8 cellular contexts compared by ENCODE assay signal in genomic region chr2:170816499-170817246, GRCh38. TPM values are rescaled to one million over a fixed set of nuclear protein-coding genes. Genes with fewer than 3 reads are reported as not detected.
A peak's percentile ranks its signal among the peaks of the same experiment; 100 is the strongest.
DNase-seq lines count a peak whose midpoint lies in the region; ATAC-seq, FAIRE-seq and TF ChIP-seq lines count a peak whose summit lies in the region.

TSS of gene GAD1 (plus strand) at chr2:170816887. CDS start at chr2:170818592, 1,705 bp downstream.

- H3K79me2 ChIP-seq in trophoblast cell (ENCODE audit: control insufficient read depth, insufficient read depth, low read length, poor library complexity): no peaks in the 10 kb centered on the region

- H3K14ac ChIP-seq in trophoblast cell (ENCODE audit: low read length): no peak within 1 kb of the TSS

- no peak within 1 kb of the TSS for H4K8ac ChIP-seq in trophoblast cell (ENCODE audit: low read depth, low read length)

- peak within 1 kb of the TSS; percentile 51 for H3K4me3 ChIP-seq in AG04449 (ENCODE audit: low read depth, low read length)
- peak within 1 kb of the TSS; percentile 52 for H3K4me3 ChIP-seq in trophoblast cell (ENCODE audit: low read depth, low read length)

- peaks cover 74% of the 10 kb centered on the region for H3K27me3 ChIP-seq in trophoblast cell (ENCODE audit: insufficient read depth, low read length)

- H3K4me2 ChIP-seq in trophoblast cell (ENCODE audit: low read length): peak within 1 kb of the TSS; percentile 81

- WGBS in trophoblast cell (ENCODE audit: extremely low coverage, insufficient coverage, insufficient read length): no CpG with 5 or more reads among the region's 59 CpGs

- H3K79me1 ChIP-seq in trophoblast cell (ENCODE audit: low read length): no peaks in the 10 kb centered on the region

- peak within 1 kb of the TSS; percentile 84 for H3K4me3 Mint-ChIP-seq in activated naive CD4-positive, alpha-beta T cell treated with anti-CD3 and anti-CD28 coated beads, Interleukin-2, amount 50 U/mL, for 24 hours

- DNase-seq in AG04449 (ENCODE audit: low read depth, low spot score): no peak
- DNase-seq in LoVo (ENCODE audit: low spot score): peak; percentile 89
- DNase-seq in RPMI7951 (ENCODE audit: low read depth): peak; percentile 76
- DNase-seq in cardiac septum (ENCODE audit: low spot score): peak; percentile 91
- DNase-seq in trophoblast cell: peak; percentile 63 to 85
- DNase-seq in urothelium cell line (ENCODE audit: low spot score): peak; percentile 45

- H3K27ac ChIP-seq in trophoblast cell (ENCODE audit: low read depth, low read length): no peak within 1 kb of the TSS

- no peaks in the 10 kb centered on the region for H3K9me3 Mint-ChIP-seq in activated naive CD4-positive, alpha-beta T cell treated with anti-CD3 and anti-CD28 coated beads, Interleukin-2, amount 50 U/mL, for 24 hours

- peaks cover 23 to 27% of the 10 kb centered on the region in 2 experiments for H3K4me1 ChIP-seq in trophoblast cell (ENCODE audit: control insufficient read depth in 1 of 2, insufficient read depth in 2 of 2, low read length in 2 of 2)

- peaks cover 57% of the 10 kb centered on the region for H3K4me1 Mint-ChIP-seq in activated naive CD4-positive, alpha-beta T cell treated with anti-CD3 and anti-CD28 coated beads, Interleukin-2, amount 50 U/mL, for 24 hours

- peak; percentile 46 for ATAC-seq in GM19025 (IDR thresholded peaks at IDR 0.05; ENCODE audit: low read depth, unreplicated experiment)

- H2BK12ac ChIP-seq in trophoblast cell (ENCODE audit: low read length): no peak within 1 kb of the TSS

- no peaks in the 10 kb centered on the region for H3K36me3 Mint-ChIP-seq in activated naive CD4-positive, alpha-beta T cell treated with anti-CD3 and anti-CD28 coated beads, Interleukin-2, amount 50 U/mL, for 24 hours

- H4K91ac ChIP-seq in trophoblast cell (ENCODE audit: low read depth, low read length): no peak within 1 kb of the TSS

- no peak within 1 kb of the TSS for H2BK120ac ChIP-seq in trophoblast cell (ENCODE audit: insufficient read depth, low read length, poor library complexity)

- no peak for TF ChIP-seq CTCF in AG04449 (IDR thresholded peaks at IDR 0.05; ENCODE audit: insufficient read depth, low read length, missing control alignments)

- H3K27ac Mint-ChIP-seq in activated naive CD4-positive, alpha-beta T cell treated with anti-CD3 and anti-CD28 coated beads, Interleukin-2, amount 50 U/mL, for 24 hours: peak within 1 kb of the TSS; percentile 12

- peaks cover 2% of the 10 kb centered on the region for H3K9me3 ChIP-seq in trophoblast cell (ENCODE audit: insufficient read depth, low read depth, low read length)

- no peak within 1 kb of the TSS for H2BK5ac ChIP-seq in trophoblast cell (ENCODE audit: low read depth, low read length, poor library complexity)

- H3K36me3 ChIP-seq in trophoblast cell (ENCODE audit: control insufficient read depth in 1 of 2, insufficient read depth in 2 of 2, low read length in 2 of 2): no peaks in the 10 kb centered on the region

- no peak within 1 kb of the TSS for H2AFZ ChIP-seq in trophoblast cell (ENCODE audit: insufficient read depth, low read length, poor library complexity)

- H2AK5ac ChIP-seq in trophoblast cell (ENCODE audit: low read length): no peak within 1 kb of the TSS

- no peak within 1 kb of the TSS for H3K18ac ChIP-seq in trophoblast cell (ENCODE audit: low read length)

- no peak within 1 kb of the TSS for H3K23ac ChIP-seq in trophoblast cell (ENCODE audit: low read length)

- CTCF ChIA-PET in AG04449 (lab: Yijun Ruan, JAX): interaction anchor here (0.7 to 6.0 kb wide), 12 partner anchors 9 to 886 kb away, joined by 3 to 89 read pairs (median 6); no protein-coding TSS in a partner anchor

- intact Hi-C loops in cardiac septum (cut with DNase I): loop anchor here (10.0 kb wide), 1 partner anchor 582 kb away; no protein-coding TSS in a partner anchor

- H3K27me3 Mint-ChIP-seq in activated naive CD4-positive, alpha-beta T cell treated with anti-CD3 and anti-CD28 coated beads, Interleukin-2, amount 50 U/mL, for 24 hours: peaks cover 69% of the 10 kb centered on the region

- H4K12ac ChIP-seq in trophoblast cell (ENCODE audit: low read depth, low read length): no peak within 1 kb of the TSS

- no peak for FAIRE-seq in urothelium cell line (lab: Jason Lieb, UNC)

- no peak within 1 kb of the TSS for H3K9ac ChIP-seq in trophoblast cell (ENCODE audit: low read length)

- POLR2A ChIA-PET in AG04449 (lab: Yijun Ruan, JAX): no interaction called here

- no peak within 1 kb of the TSS for H3K4ac ChIP-seq in trophoblast cell (ENCODE audit: low read depth, low read length)

RNA-seq across cellular contexts. Expression of gene GAD1, which starts in this region (rescaled TPM):
- total RNA-seq in RPMI7951 (2014; rRNA removed; shearing (Covaris generic)): 3.9 and 6.7 TPM in 2 replicates
- total RNA-seq in cardiac septum: 0.46 TPM
- polyA plus RNA-seq in trophoblast cell (2013): 0.44 and 0.51 TPM in 2 replicates

Comparison
In these comparisons a context has a peak if more than half of its experiments do, and no peak if none do; other contexts are left out.
1. Peak in DNase-seq in cardiac septum; RNA of the gene not detected or under 1 TPM.